2 cellular contexts compared by ENCODE assay signal in genomic region chr1:194931166-194931565, GRCh38.
TF ChIP-seq lines count a peak whose summit lies in the region.

No MANE protein-coding gene starts in this region.

TF ChIP-seq in Ishikawa, 13 proteins besides CTCF, POLR2A, EP300 and RAD21 (continued from another document):
- TF ChIP-seq REST (IDR thresholded peaks at IDR 0.05; ENCODE audit: low read depth): no peak
- TF ChIP-seq FOXM1 (IDR thresholded peaks at IDR 0.05; ENCODE audit: borderline replicate concordance, low read depth): no peak

TF ChIP-seq in K562, 482 proteins besides CTCF, POLR2A, EP300 and RAD21 (continued from another document):
- no peak for TF ChIP-seq PRPF4 (IDR thresholded peaks at IDR 0.05; ENCODE audit: insufficient read depth, low read depth, low read length, poor library complexity, severe bottlenecking)
- no peak for TF ChIP-seq ETV6 (IDR thresholded peaks at IDR 0.05; ENCODE audit: borderline replicate concordance in 1 of 2, low read depth in 2 of 2, low read length in 1 of 2)
- TF ChIP-seq ETV6 (CRISPR knock-in tag; IDR thresholded peaks at IDR 0.05; ENCODE audit: borderline replicate concordance): no peak
- TF ChIP-seq CREB5 (CRISPR knock-in tag; IDR thresholded peaks at IDR 0.05): no peak
- TF ChIP-seq BDP1 (IDR thresholded peaks at IDR 0.05; ENCODE audit: insufficient read depth, insufficient read length): no peak
- peak; percentile 46 for TF ChIP-seq CEBPB (tag; IDR thresholded peaks at IDR 0.05)
- TF ChIP-seq RCOR1 (IDR thresholded peaks at IDR 0.05; ENCODE audit: borderline replicate concordance in 1 of 2, low read depth in 2 of 2, low read length in 2 of 2): no peak
